In genomic region chr2:71831208-71831577, GRCh38 we compare ENCODE assay signal across 10 cellular contexts.
DNase-seq lines count a peak whose midpoint lies in the region; ATAC-seq and TF ChIP-seq lines count a peak whose summit lies in the region.
"Had no signal": no experiment of that assay in that cellular context is flagged by ENCODE, and none has a peak within 500 bp of the region (broad histone marks: within the 10 kb centered on the region; RNA-seq: fewer than 3 reads in every experiment).

No MANE protein-coding gene starts in this region.

- no peak for TF ChIP-seq POLR2A in upper lobe of left lung (IDR thresholded peaks at IDR 0.05)

- H4K8ac ChIP-seq in neuronal stem cell (ENCODE audit: low read depth, low read length), result no peak overlapping the region

- H3K18ac ChIP-seq in neuronal stem cell (ENCODE audit: low read length), result no peak overlapping the region

- H2BK120ac ChIP-seq in neuronal stem cell (ENCODE audit: low read depth, low read length), result no peak overlapping the region

- H3K4me3 Mint-ChIP-seq in activated CD4-positive, alpha-beta T cell treated with anti-CD3 and anti-CD28 coated beads, Interleukin-2, amount 10 ng/mL, durations not matched to agents 24 days and 14 days, result no peak overlapping the region
- H3K4me3 Mint-ChIP-seq: nephron had no signal

- TF ChIP-seq EP300 in upper lobe of left lung (IDR thresholded peaks at IDR 0.05), result no peak

- no peak overlapping the region for H2BK15ac ChIP-seq in neuronal stem cell (ENCODE audit: low read length)

- H2BK5ac ChIP-seq in neuronal stem cell (ENCODE audit: low read length), result no peak overlapping the region

- H3K9me3 ChIP-seq in upper lobe of left lung (no peaks in the 10 kb centered on the region), neuronal stem cell (replicated peaks in 1 of 2; ENCODE audit: control insufficient read depth in 2 of 2, insufficient read depth in 1 of 2, low read depth in 1 of 2, low read length in 2 of 2) (no peaks in the 10 kb centered on the region)

- 49 to 60% methylated on average over 3 to 7 of the region's 7 CpGs for WGBS in upper lobe of left lung, 2 donors
- WGBS in neuronal stem cell (ENCODE audit: extremely low coverage in 2 of 2, insufficient read length in 2 of 2, insufficient replicate concordance in 1 of 2), 2 donors, result no CpG with 5 or more reads among the region's 7 CpGs

- no peak overlapping the region for H3K27ac Mint-ChIP-seq in activated CD4-positive, alpha-beta T cell treated with anti-CD3 and anti-CD28 coated beads, Interleukin-2, amount 10 ng/mL, durations not matched to agents 24 days and 14 days
- H3K27ac Mint-ChIP-seq: activated T-helper 2 cell treated with anti-CD3 and anti-CD28 coated beads, Interferon-gamma antibody, Interleukin-2, Interleukin-4, amounts not matched to agents 10 μg/mL and 5 μg/mL and 100 μg/mL, durations not matched to agents 14 hours and 24 hours and 36 hours; nephron had no signal

- peak; percentile 38 to 69 for ATAC-seq in upper lobe of left lung (ENCODE audit: low FRiP score in 2 of 2)

- H3K4me2 ChIP-seq in neuronal stem cell (ENCODE audit: insufficient read depth, low read length, poor library complexity, severe bottlenecking), result no peak overlapping the region

- H3K9ac ChIP-seq in neuronal stem cell (ENCODE audit: low read depth, low read length, poor library complexity), result no peak overlapping the region

- H3K4me1 ChIP-seq in upper lobe of left lung (peaks cover 0 to 10% (median 7%) of the 10 kb centered on the region in 4 donors), neuronal stem cell (ENCODE audit: control insufficient read depth in 2 of 2, insufficient read depth in 1 of 2, low read depth in 1 of 2, low read length in 2 of 2) (no peaks in the 10 kb centered on the region)

- no peaks in the 10 kb centered on the region for H3K36me3 Mint-ChIP-seq in activated CD4-positive, alpha-beta T cell treated with anti-CD3 and anti-CD28 coated beads, Interleukin-2, amount 10 ng/mL, durations not matched to agents 24 days and 14 days (ENCODE audit: low read depth)

- H3K23ac ChIP-seq in neuronal stem cell (ENCODE audit: low read depth, low read length, poor library complexity), result no peak overlapping the region

- H3K36me3 ChIP-seq in upper lobe of left lung, result no peaks in the 10 kb centered on the region
- peaks cover 0 to 1% of the 10 kb centered on the region in 2 donors for H3K36me3 ChIP-seq in neuronal stem cell (replicated peaks in 1 of 2; ENCODE audit: control insufficient read depth in 2 of 2, insufficient read depth in 2 of 2, low read length in 2 of 2)

- H3K14ac ChIP-seq in neuronal stem cell (ENCODE audit: low read length), result no peak overlapping the region

- DNase-seq in HK-2 (ENCODE audit: unreplicated experiment), result peak; percentile 15
- peak; percentile 67 for DNase-seq in cerebellar cortex (ENCODE audit: low spot score)
- DNase-seq in left kidney (ENCODE audit: low read depth, low spot score), result peak; percentile 15
- peak in 1 of 2 donors; percentile 65 for DNase-seq in upper lobe of left lung
- DNase-seq in NCI-H2171 treated with DMSO at 0.1 percent for 48 hours (lab: John Stamatoyannopoulos, UW), result no peak
- DNase-seq in activated CD4-positive, alpha-beta T cell treated with anti-CD3 and anti-CD28 coated beads, Interleukin-2, amount 10 ng/mL, durations not matched to agents 24 days and 14 days, result no peak
- no peak for DNase-seq in activated CD8-positive, alpha-beta memory T cell treated with anti-CD3 and anti-CD28 coated beads, Interleukin-2, amount 50 U/mL, for 4 hours
- no peak for DNase-seq in neuronal stem cell (ENCODE audit: low spot score)

- intact Hi-C loops in activated CD4-positive, alpha-beta T cell treated with anti-CD3 and anti-CD28 coated beads, Interleukin-2, amount 10 ng/mL, durations not matched to agents 24 days and 14 days (cut with micrococcal nuclease), result no loop called here

- H3K9me3 Mint-ChIP-seq in activated CD4-positive, alpha-beta T cell treated with anti-CD3 and anti-CD28 coated beads, Interleukin-2, amount 10 ng/mL, durations not matched to agents 24 days and 14 days, result no peaks in the 10 kb centered on the region
- H3K9me3 Mint-ChIP-seq: activated T-helper 2 cell treated with anti-CD3 and anti-CD28 coated beads, Interferon-gamma antibody, Interleukin-2, Interleukin-4, amounts not matched to agents 10 μg/mL and 5 μg/mL and 100 μg/mL, durations not matched to agents 14 hours and 24 hours and 36 hours had no signal

- no peaks in the 10 kb centered on the region for H3K4me1 Mint-ChIP-seq in activated CD4-positive, alpha-beta T cell treated with anti-CD3 and anti-CD28 coated beads, Interleukin-2, amount 10 ng/mL, durations not matched to agents 24 days and 14 days

- H2AFZ ChIP-seq in neuronal stem cell (ENCODE audit: low read length), result no peak overlapping the region

- no peak overlapping the region for H2AK5ac ChIP-seq in neuronal stem cell (ENCODE audit: low read depth, low read length)

- H3K27ac ChIP-seq in upper lobe of left lung, result no peak overlapping the region
- H3K27ac ChIP-seq in neuronal stem cell (replicated peaks; ENCODE audit: low read length), result no peak overlapping the region

- H3K27me3 ChIP-seq in upper lobe of left lung (no peaks in the 10 kb centered on the region), neuronal stem cell (ENCODE audit: control insufficient read depth in 3 of 3, insufficient read depth in 3 of 3, low read depth in 1 of 3, low read length in 3 of 3) (peaks cover 0 to 4% (median 0%) of the 10 kb centered on the region in 3 experiments)

- H3K79me1 ChIP-seq in neuronal stem cell (ENCODE audit: low read depth, low read length), result no peaks in the 10 kb centered on the region

- no peak overlapping the region for H2BK12ac ChIP-seq in neuronal stem cell (ENCODE audit: low read length)

- H3K4me3 ChIP-seq in upper lobe of left lung (no peak overlapping the region), neuronal stem cell (ENCODE audit: low read length in 2 of 2) (no peak overlapping the region)

- no peak overlapping the region for H3K4ac ChIP-seq in neuronal stem cell (ENCODE audit: low read length)

- no peak overlapping the region for H4K91ac ChIP-seq in neuronal stem cell (ENCODE audit: low read depth, low read length, poor library complexity)

- H3K27me3 Mint-ChIP-seq in activated CD4-positive, alpha-beta T cell treated with anti-CD3 and anti-CD28 coated beads, Interleukin-2, amount 10 ng/mL, durations not matched to agents 24 days and 14 days, result no peaks in the 10 kb centered on the region

- TF ChIP-seq CTCF in upper lobe of left lung (IDR thresholded peaks at IDR 0.05), result no peak

Comparison
In these comparisons a context has a peak if more than half of its experiments do, and no peak if none do; other contexts are left out.
1. DNase-seq: peak in HK-2 (single experiment), cerebellar cortex (single experiment) and left kidney (single experiment); none in NCI-H2171 treated with DMSO at 0.1 percent for 48 hours (single experiment), activated CD4-positive, alpha-beta T cell treated with anti-CD3 and anti-CD28 coated beads, Interleukin-2, amount 10 ng/mL, durations not matched to agents 24 days and 14 days (single experiment), activated CD8-positive, alpha-beta memory T cell treated with anti-CD3 and anti-CD28 coated beads, Interleukin-2, amount 50 U/mL, for 4 hours (single experiment) and neuronal stem cell (single experiment).